Comparison of ENCODE assay signal across 1 cellular context in genomic region chr7:47945261-47946015, GRCh38.
TF ChIP-seq lines count a peak whose summit lies in the region.

No MANE protein-coding gene starts in this region.

TF ChIP-seq in WTC11, 78 proteins besides CTCF, POLR2A, EP300 and RAD21 (continued from another document):
- TF ChIP-seq, protein P1, sequence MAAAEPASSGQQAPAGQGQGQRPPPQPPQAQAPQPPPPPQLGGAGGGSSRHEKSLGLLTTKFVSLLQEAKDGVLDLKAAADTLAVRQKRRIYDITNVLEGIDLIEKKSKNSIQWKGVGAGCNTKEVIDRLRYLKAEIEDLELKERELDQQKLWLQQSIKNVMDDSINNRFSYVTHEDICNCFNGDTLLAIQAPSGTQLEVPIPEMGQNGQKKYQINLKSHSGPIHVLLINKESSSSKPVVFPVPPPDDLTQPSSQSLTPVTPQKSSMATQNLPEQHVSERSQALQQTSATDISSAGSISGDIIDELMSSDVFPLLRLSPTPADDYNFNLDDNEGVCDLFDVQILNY (CRISPR knock-in tag; IDR thresholded peaks at IDR 0.05): no peak
- TF ChIP-seq AR (CRISPR knock-in tag; IDR thresholded peaks at IDR 0.05) (no peak), CREM (CRISPR knock-in tag; IDR thresholded peaks at IDR 0.05) (no peak), TP53 (CRISPR knock-in tag; IDR thresholded peaks at IDR 0.05) (no peak), FOXJ3 (CRISPR knock-in tag; IDR thresholded peaks at IDR 0.05; ENCODE audit: borderline replicate concordance) (no peak), OVOL2 (CRISPR knock-in tag; IDR thresholded peaks at IDR 0.05; ENCODE audit: borderline replicate concordance) (no peak), NR3C1 (CRISPR knock-in tag; conservative IDR thresholded peaks at IDR 0.05; ENCODE audit: low read depth) (no peak), E2F4 (CRISPR knock-in tag; IDR thresholded peaks at IDR 0.05; ENCODE audit: borderline replicate concordance, low read depth) (no peak), NFATC4 (CRISPR knock-in tag; IDR thresholded peaks at IDR 0.05) (no peak), USF2 (CRISPR knock-in tag; IDR thresholded peaks at IDR 0.05) (no peak), CBFB (CRISPR knock-in tag; IDR thresholded peaks at IDR 0.05; ENCODE audit: low read depth) (no peak), AFF4 (CRISPR knock-in tag; IDR thresholded peaks at IDR 0.05; ENCODE audit: borderline replicate concordance) (no peak), ZNF317 (CRISPR knock-in tag; IDR thresholded peaks at IDR 0.05; ENCODE audit: borderline replicate concordance, low read depth) (no peak)
- TF ChIP-seq, protein P2, sequence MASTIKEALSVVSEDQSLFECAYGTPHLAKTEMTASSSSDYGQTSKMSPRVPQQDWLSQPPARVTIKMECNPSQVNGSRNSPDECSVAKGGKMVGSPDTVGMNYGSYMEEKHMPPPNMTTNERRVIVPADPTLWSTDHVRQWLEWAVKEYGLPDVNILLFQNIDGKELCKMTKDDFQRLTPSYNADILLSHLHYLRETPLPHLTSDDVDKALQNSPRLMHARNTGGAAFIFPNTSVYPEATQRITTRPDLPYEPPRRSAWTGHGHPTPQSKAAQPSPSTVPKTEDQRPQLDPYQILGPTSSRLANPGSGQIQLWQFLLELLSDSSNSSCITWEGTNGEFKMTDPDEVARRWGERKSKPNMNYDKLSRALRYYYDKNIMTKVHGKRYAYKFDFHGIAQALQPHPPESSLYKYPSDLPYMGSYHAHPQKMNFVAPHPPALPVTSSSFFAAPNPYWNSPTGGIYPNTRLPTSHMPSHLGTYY (CRISPR knock-in tag; IDR thresholded peaks at IDR 0.05): no peak
- TF ChIP-seq, protein P3, sequence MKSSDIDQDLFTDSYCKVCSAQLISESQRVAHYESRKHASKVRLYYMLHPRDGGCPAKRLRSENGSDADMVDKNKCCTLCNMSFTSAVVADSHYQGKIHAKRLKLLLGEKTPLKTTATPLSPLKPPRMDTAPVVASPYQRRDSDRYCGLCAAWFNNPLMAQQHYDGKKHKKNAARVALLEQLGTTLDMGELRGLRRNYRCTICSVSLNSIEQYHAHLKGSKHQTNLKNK (CRISPR knock-in tag; IDR thresholded peaks at IDR 0.05): no peak
TF ChIP-seq in WTC11: peak in this region for 0.
